ENCODE assay signal across 9 cellular contexts in genomic region chr14:80212025-80212402, GRCh38. TPM values are rescaled to one million over a fixed set of nuclear protein-coding genes. Genes with fewer than 3 reads are reported as not detected.
DNase-seq lines count a peak whose midpoint lies in the region; TF ChIP-seq lines count a peak whose summit lies in the region.
"Had no signal": no experiment of that assay in that cellular context is flagged by ENCODE, and none has a peak within 500 bp of the region (broad histone marks: within the 10 kb centered on the region; RNA-seq: fewer than 3 reads in every experiment).

No MANE protein-coding gene starts in this region.

- WGBS in mammary epithelial cell (ENCODE audit: low coverage, missing lambda C conversion rate) = 2% methylated on average over 5 of the region's 5 CpGs
- 4 to 8% (median 4%) methylated on average over 5 of the region's 5 CpGs for WGBS in spleen, 5 donors

- DNase-seq in ELF-1 (ENCODE audit: low read depth, low spot score) (peak; percentile 57), HS-27A (ENCODE audit: low read depth) (peak; percentile 19), mammary epithelial cell (peak; percentile 58), neural progenitor cell (ENCODE audit: low spot score) (peak; percentile 40), NCI-H1694 (lab: John Stamatoyannopoulos, UW) (no peak), spleen (no peak), middle frontal gyrus (ENCODE audit: extremely low spot score, low spot score) (no peak)
- DNase-seq in activated CD4-positive, alpha-beta T cell treated with anti-CD3 and anti-CD28 coated beads for 48 hours = no peak

- H2AFZ ChIP-seq in mammary epithelial cell (ENCODE audit: low read depth, low read length) (peak overlapping the region; percentile 75), neural progenitor cell (replicated peaks) (peak overlapping the region; percentile 67)

- no peak overlapping the region for H3K27ac Mint-ChIP-seq in neural progenitor cell
- H3K27ac Mint-ChIP-seq: T-helper 1 cell treated with Interleukin-12 subunit alpha and Interleukin-12 subunit beta and Interleukin-4 antibody, amounts not matched to agents 30 μg/mL and 1 μg/mL, for 36 hours had no signal

- dilution Hi-C loops in mammary epithelial cell (cut with HindIII; ENCODE audit: low sequenced_read_pairs) = no loop called here

- H3K4me1 ChIP-seq in mammary epithelial cell (ENCODE audit: insufficient read depth, low read length) = no peaks in the 10 kb centered on the region
- peaks cover 43% of the 10 kb centered on the region for H3K4me1 ChIP-seq in neural progenitor cell
- peaks cover 0 to 5% (median 0%) of the 10 kb centered on the region in 6 donors for H3K4me1 ChIP-seq in spleen

- H3K27me3 Mint-ChIP-seq in neural progenitor cell (ENCODE audit: insufficient read depth, low read depth) = peaks cover 2% of the 10 kb centered on the region

- in situ Hi-C loops in mammary epithelial cell (cut with MboI; ENCODE audit: low sequenced_read_pairs in 2 of 2) = loop anchor here (25.0 kb wide), 2 partner anchors 375 to 625 kb away; no protein-coding TSS in a partner anchor

- H3K9me3 ChIP-seq in mammary epithelial cell (replicated peaks; ENCODE audit: insufficient read depth, low read length) (no peaks in the 10 kb centered on the region), neural progenitor cell (ENCODE audit: low read depth) (no peaks in the 10 kb centered on the region), spleen (no peaks in the 10 kb centered on the region)

- no peaks in the 10 kb centered on the region for H3K36me3 ChIP-seq in mammary epithelial cell (ENCODE audit: insufficient read depth, low read length)
- H3K36me3 ChIP-seq in neural progenitor cell = no peaks in the 10 kb centered on the region
- H3K36me3 ChIP-seq in spleen = no peaks in the 10 kb centered on the region

- intact Hi-C loops in mammary epithelial cell (cut with micrococcal nuclease) = loop anchor here (5.0 to 10.0 kb wide), 3 partner anchors 143 to 1255 kb away; no protein-coding TSS in a partner anchor
- intact Hi-C loops in spleen (cut with DNase I; ENCODE audit: low total_unique reads) = no loop called here

- BruUV-seq in mammary epithelial cell (replicated peaks; lab: Mats Ljungman, UMichigan) = no TSS peak

- CTCF ChIA-PET in mammary epithelial cell (lab: Charles Lee; ENCODE audit: low non-redundant PET) = no interaction called here

- peak overlapping the region; percentile 43 for H3K4me3 Mint-ChIP-seq in neural progenitor cell
- H3K4me3 Mint-ChIP-seq: T-helper 1 cell treated with Interleukin-12 subunit alpha and Interleukin-12 subunit beta and Interleukin-4 antibody, amounts not matched to agents 30 μg/mL and 1 μg/mL, for 36 hours had no signal

- H3K27me3 ChIP-seq in mammary epithelial cell (ENCODE audit: insufficient read depth, low read length) (peaks cover 2% of the 10 kb centered on the region), neural progenitor cell (no peaks in the 10 kb centered on the region), spleen (replicated peaks in 1 of 7) (peaks cover 0 to 8% (median 0%) of the 10 kb centered on the region in 7 donors)

- H4K20me1 ChIP-seq in mammary epithelial cell (ENCODE audit: insufficient read depth, low read length) (no peaks in the 10 kb centered on the region), neural progenitor cell (ENCODE audit: low read depth) (no peaks in the 10 kb centered on the region)

- H3K4me2 ChIP-seq in mammary epithelial cell (ENCODE audit: insufficient read depth, low read depth, low read length) = peak overlapping the region; percentile 77
- peak overlapping the region; percentile 62 for H3K4me2 ChIP-seq in neural progenitor cell

- TF ChIP-seq CTCF in mammary epithelial cell (conservative IDR thresholded peaks at IDR 0.05 in 1 of 2, IDR thresholded peaks at IDR 0.05 in 1 of 2; ENCODE audit: extremely low read depth in 1 of 2, insufficient read depth in 1 of 2, low read depth in 1 of 2, low read length in 2 of 2) (no peak), neural progenitor cell (IDR thresholded peaks at IDR 0.05) (no peak), spleen (IDR thresholded peaks at IDR 0.05 in 8 of 11, conservative IDR thresholded peaks at IDR 0.05 in 3 of 11) (no peak)

- peaks cover 23% of the 10 kb centered on the region for H3F3A ChIP-seq in neural progenitor cell (ENCODE audit: low read depth)

- H3K36me3 Mint-ChIP-seq in neural progenitor cell = no peaks in the 10 kb centered on the region

- H3K27ac ChIP-seq in mammary epithelial cell (ENCODE audit: insufficient read depth, low read depth, low read length) (no peak overlapping the region), neural progenitor cell (no peak overlapping the region), spleen (no peak overlapping the region)

- TF ChIP-seq POLR2A in spleen (IDR thresholded peaks at IDR 0.05) = no peak

- H3K4me3 ChIP-seq in mammary epithelial cell (replicated peaks in 1 of 3; ENCODE audit: insufficient read depth in 1 of 3, low read depth in 2 of 3, low read length in 3 of 3) (peak overlapping the region; percentile 25 to 43 (median 32)), neural progenitor cell (peak overlapping the region; percentile 11), spleen (peak overlapping the region in 2 of 8 donors; percentile 7 to 27)

- H3K9ac ChIP-seq in mammary epithelial cell (ENCODE audit: insufficient read depth, low read length) = no peak overlapping the region
- H3K9ac ChIP-seq in neural progenitor cell = no peak overlapping the region

- no peaks in the 10 kb centered on the region for H3K79me2 ChIP-seq in mammary epithelial cell (ENCODE audit: insufficient read depth, low read length)
- no peaks in the 10 kb centered on the region for H3K79me2 ChIP-seq in neural progenitor cell (ENCODE audit: low read depth)

- peaks cover 16% of the 10 kb centered on the region for H3K4me1 Mint-ChIP-seq in neural progenitor cell

- H3K9me3 Mint-ChIP-seq in neural progenitor cell = no peaks in the 10 kb centered on the region

RNA-seq across cellular contexts. Expression of gene DIO2, which starts 0.7 kb away (rescaled TPM):
- total RNA-seq in mammary epithelial cell (1 to 10 TPM in 1 of 2 donors, under 1 TPM in 1; 0.09 to 1.5 TPM), neural progenitor cell (ENCODE audit: low replicate concordance) (0.03 and 0.07 TPM in 2 replicates), spleen (1 to 10 TPM in 2 of 7 donors, under 1 TPM in 4, not detected in 1; 0.06 to 6.3 (median 0.50) TPM)
- polyA plus RNA-seq in mammary epithelial cell (0.05 TPM), spleen (under 1 TPM in 2 of 3 donors, not detected in 1; 0.11 to 0.19 TPM)
- not detected for polyA minus RNA-seq in mammary epithelial cell

Comparison
In these comparisons a context has a peak if more than half of its experiments do, and no peak if none do; other contexts are left out.
1. DNase-seq: peak in ELF-1 (single experiment), HS-27A (single experiment), mammary epithelial cell (single experiment) and neural progenitor cell (single experiment); none in NCI-H1694 (single experiment), spleen (single experiment), activated CD4-positive, alpha-beta T cell treated with anti-CD3 and anti-CD28 coated beads for 48 hours (single experiment) and middle frontal gyrus (single experiment).